Comparison of ENCODE assay signal across 24 cellular contexts in genomic region chr1:231533240-231533639, GRCh38.
"Had no signal": no experiment of that assay in that cellular context is flagged by ENCODE, and none has a peak within 500 bp of the region (broad histone marks: within the 10 kb centered on the region; RNA-seq: fewer than 3 reads in every experiment).

No MANE protein-coding gene starts in this region.

- ATAC-seq: natural killer cell; right lobe of liver; stimulated activated memory B cell treated with anti-CD40 and anti-IgM and Interleukin-4, amounts not matched to agents 10 μg/mL and 1 μg/mL and 100 μg/mL, for 72 hours; stimulated activated naive CD8-positive, alpha-beta T cell treated with anti-CD3 and anti-CD28 coated beads, Interleukin-15, amount 100 ng/mL, for 72 hours had no signal

- H2AFZ ChIP-seq: parathyroid adenoma had no signal

- H3K27ac Mint-ChIP-seq: mesothelial cell of epicardium; naive B cell; stimulated activated memory B cell treated with anti-CD40 and anti-IgM and Interleukin-4, amounts not matched to agents 10 μg/mL and 1 μg/mL and 100 μg/mL, for 72 hours; stimulated activated naive CD8-positive, alpha-beta T cell treated with anti-CD3 and anti-CD28 coated beads, Interleukin-15, amount 100 ng/mL, for 72 hours; type B pancreatic cell had no signal

- H3K36me3 Mint-ChIP-seq: natural killer cell had no signal

- H3K27ac ChIP-seq: left ventricle myocardium inferior, neutrophil, parathyroid adenoma, right atrium auricular region, right lobe of liver, tibial nerve, uterus had no signal

- H3K4me3 ChIP-seq: left ventricle myocardium inferior, lung, right atrium auricular region, right lobe of liver, smooth muscle cell, tibial nerve, uterus had no signal

- H3K9ac ChIP-seq: parathyroid adenoma had no signal

- H3K4me3 Mint-ChIP-seq: mesothelial cell of epicardium; natural killer cell; stimulated activated memory B cell treated with anti-CD40 and anti-IgM and Interleukin-4, amounts not matched to agents 10 μg/mL and 1 μg/mL and 100 μg/mL, for 72 hours; stimulated activated naive CD8-positive, alpha-beta T cell treated with anti-CD3 and anti-CD28 coated beads, Interleukin-15, amount 100 ng/mL, for 72 hours; type B pancreatic cell had no signal

- H3K4me1 ChIP-seq: parathyroid adenoma had no signal

- H3K9me3 ChIP-seq: left ventricle myocardium inferior, neutrophil, right atrium auricular region, right lobe of liver, tibial nerve, uterus had no signal

- H3K27me3 Mint-ChIP-seq: naive B cell; stimulated activated memory B cell treated with anti-CD40 and anti-IgM and Interleukin-4, amounts not matched to agents 10 μg/mL and 1 μg/mL and 100 μg/mL, for 72 hours; stimulated activated naive CD8-positive, alpha-beta T cell treated with anti-CD3 and anti-CD28 coated beads, Interleukin-15, amount 100 ng/mL, for 72 hours; type B pancreatic cell had no signal

- H3K4me2 ChIP-seq: smooth muscle cell had no signal

- H3K36me3 ChIP-seq: uterus had no signal

- H3K9me3 Mint-ChIP-seq: mesothelial cell of epicardium; natural killer cell; stimulated activated memory B cell treated with anti-CD40 and anti-IgM and Interleukin-4, amounts not matched to agents 10 μg/mL and 1 μg/mL and 100 μg/mL, for 72 hours; stimulated activated naive CD8-positive, alpha-beta T cell treated with anti-CD3 and anti-CD28 coated beads, Interleukin-15, amount 100 ng/mL, for 72 hours; type B pancreatic cell had no signal

- DNase-seq: islet precursor cell; left ventricle myocardium inferior; mesendoderm; naive B cell; natural killer cell; occipital lobe; right lobe of liver; stimulated activated CD4-positive, alpha-beta T cell treated with anti-CD3 and anti-CD28 coated beads, Interleukin-1b, Interleukin-23, amount 100 ng/mL, for 48 hours; stimulated activated CD4-positive, alpha-beta T cell treated with anti-CD3 and anti-CD28 coated beads, Interleukin-2, amount 100 ng/mL, for 48 hours; stimulated activated CD4-positive, alpha-beta T cell treated with anti-CD3 and anti-CD28 coated beads, Interleukin-4, amount 100 ng/mL, for 4 hours; stimulated activated CD8-positive, alpha-beta memory T cell treated with anti-CD3 and anti-CD28 coated beads, Interleukin-4, amount 100 ng/mL, for 48 hours; stimulated activated naive CD4-positive, alpha-beta T cell treated with Interleukin-2 at 50 U/mL for 16 hours; stimulated activated naive CD8-positive, alpha-beta T cell treated with anti-CD3 and anti-CD28 coated beads, Interleukin-15, amount 100 ng/mL, for 72 hours; substantia nigra; uterus had no signal

- H3K27me3 ChIP-seq: neutrophil, right atrium auricular region, right lobe of liver, tibial nerve, uterus had no signal
